9 cellular contexts compared by ENCODE assay signal in genomic region chr2:170715062-170715931, GRCh38. TPM values are rescaled to one million over a fixed set of nuclear protein-coding genes. Genes with fewer than 3 reads are reported as not detected.
DNase-seq lines count a peak whose midpoint lies in the region; ATAC-seq and TF ChIP-seq lines count a peak whose summit lies in the region.
"Had no signal": no experiment of that assay in that cellular context is flagged by ENCODE, and none has a peak within 500 bp of the region (broad histone marks: within the 10 kb centered on the region; RNA-seq: fewer than 3 reads in every experiment).

SP5 (plus strand) TSS chr2:170715337; CDS start chr2:170715513, 176 bp downstream.

- H3K27ac ChIP-seq in CD4-positive, alpha-beta T cell (ENCODE audit: low read depth, low read length): no peak within 1 kb of the TSS

- CTCF ChIA-PET in CD4-positive, alpha-beta T cell (lab: Charles Lee): no interaction called here

- no peak within 1 kb of the TSS for H3K27ac Mint-ChIP-seq in CD4-positive, alpha-beta T cell
- H3K27ac Mint-ChIP-seq in chondrocyte (ENCODE audit: unreplicated experiment): no peak within 1 kb of the TSS
- peak within 1 kb of the TSS; percentile 72 for H3K27ac Mint-ChIP-seq in stimulated activated effector memory CD8-positive, alpha-beta T cell treated with anti-CD3 and anti-CD28 coated beads, Interleukin-12 subunit alpha, Interleukin-12 subunit beta, amount 100 ng/mL, for 72 hours

- H3K4me3 ChIP-seq in kidney epithelial cell (ENCODE audit: low read depth, low read length): peak within 1 kb of the TSS; percentile 30

- H3K4me1 Mint-ChIP-seq in CD4-positive, alpha-beta T cell (ENCODE audit: low read depth): peaks cover 51% of the 10 kb centered on the region
- H3K4me1 Mint-ChIP-seq in chondrocyte (ENCODE audit: low read depth): peaks cover 24% of the 10 kb centered on the region
- peaks cover 20% of the 10 kb centered on the region for H3K4me1 Mint-ChIP-seq in stimulated activated effector memory CD8-positive, alpha-beta T cell treated with anti-CD3 and anti-CD28 coated beads, Interleukin-12 subunit alpha, Interleukin-12 subunit beta, amount 100 ng/mL, for 72 hours

- no peaks in the 10 kb centered on the region for H3K9me3 Mint-ChIP-seq in CD4-positive, alpha-beta T cell
- H3K9me3 Mint-ChIP-seq in chondrocyte (ENCODE audit: low read depth): no peaks in the 10 kb centered on the region
- no peaks in the 10 kb centered on the region for H3K9me3 Mint-ChIP-seq in stimulated activated effector memory CD8-positive, alpha-beta T cell treated with anti-CD3 and anti-CD28 coated beads, Interleukin-12 subunit alpha, Interleukin-12 subunit beta, amount 100 ng/mL, for 72 hours

- peaks cover 92% of the 10 kb centered on the region for H3K27me3 ChIP-seq in CD4-positive, alpha-beta T cell (ENCODE audit: control insufficient read depth, insufficient read depth, low read length)
- peaks cover 71% of the 10 kb centered on the region for H3K27me3 ChIP-seq in kidney epithelial cell (ENCODE audit: control insufficient read depth, insufficient read depth, low read length)

- peaks cover 79% of the 10 kb centered on the region for H3K27me3 Mint-ChIP-seq in CD4-positive, alpha-beta T cell
- peaks cover 69% of the 10 kb centered on the region for H3K27me3 Mint-ChIP-seq in chondrocyte (ENCODE audit: low read depth)

- intact Hi-C loops in CD4-positive, alpha-beta T cell (cut with DNase I, micrococcal nuclease): loop anchor here in 1 of 2 experiments (2.0 to 5.0 kb wide), 2 partner anchors 64 to 208 kb away; no protein-coding TSS in a partner anchor

- H3K36me3 Mint-ChIP-seq in CD4-positive, alpha-beta T cell (ENCODE audit: low read depth): no peaks in the 10 kb centered on the region
- peaks cover 3% of the 10 kb centered on the region for H3K36me3 Mint-ChIP-seq in chondrocyte (ENCODE audit: low read depth)
- peaks cover 8% of the 10 kb centered on the region for H3K36me3 Mint-ChIP-seq in stimulated activated effector memory CD8-positive, alpha-beta T cell treated with anti-CD3 and anti-CD28 coated beads, Interleukin-12 subunit alpha, Interleukin-12 subunit beta, amount 100 ng/mL, for 72 hours

- POLR2A ChIA-PET in CD4-positive, alpha-beta T cell (lab: Charles Lee): interaction anchor here (0.6 to 0.9 kb wide), 3 partner anchors 55 to 345 kb away, joined by 3 to 5 read pairs (median 3); partner anchors contain the start of gene ERICH2

- no peak for TF ChIP-seq CTCF in CD4-positive, alpha-beta T cell (IDR thresholded peaks at IDR 0.05)
- TF ChIP-seq CTCF in chondrocyte (IDR thresholded peaks at IDR 0.05) (peak; percentile 15), kidney epithelial cell (IDR thresholded peaks at IDR 0.05; ENCODE audit: insufficient read depth, low read length, poor library complexity, severe bottlenecking) (no peak)

- no peaks in the 10 kb centered on the region for H3K9me3 ChIP-seq in CD4-positive, alpha-beta T cell (ENCODE audit: control insufficient read depth, low read length)

- H3K36me3 ChIP-seq in kidney epithelial cell (ENCODE audit: control insufficient read depth, insufficient read depth, low read length): no peaks in the 10 kb centered on the region

- peak in 2 of 10 experiments; percentile 18 to 35 for DNase-seq in CD4-positive, alpha-beta T cell
- DNase-seq in HT-29 (ENCODE audit: low spot score): peak; percentile 87
- DNase-seq in SW480 (ENCODE audit: low spot score): peak; percentile 99
- no peak for DNase-seq in chondrocyte (ENCODE audit: low spot score)
- peak; percentile 18 for DNase-seq in kidney epithelial cell (ENCODE audit: low read depth)
- DNase-seq in stimulated activated effector memory CD8-positive, alpha-beta T cell treated with anti-CD3 and anti-CD28 coated beads, Interleukin-12 subunit alpha, Interleukin-12 subunit beta, amount 100 ng/mL, for 72 hours (ENCODE audit: low spot score in 2 of 2): peak in 1 of 2 donors; percentile 72
- no peak for DNase-seq in GOT3 (lab: John Stamatoyannopoulos, UW)

- peak within 1 kb of the TSS; percentile 83 for H3K4me3 Mint-ChIP-seq in CD4-positive, alpha-beta T cell
- peak within 1 kb of the TSS; percentile 60 for H3K4me3 Mint-ChIP-seq in chondrocyte (ENCODE audit: unreplicated experiment)
- peak within 1 kb of the TSS; percentile 74 for H3K4me3 Mint-ChIP-seq in stimulated activated effector memory CD8-positive, alpha-beta T cell treated with anti-CD3 and anti-CD28 coated beads, Interleukin-12 subunit alpha, Interleukin-12 subunit beta, amount 100 ng/mL, for 72 hours

- peak; percentile 54 for ATAC-seq in CD4-positive, alpha-beta T cell (ENCODE audit: poor library complexity)
- peak; percentile 39 for ATAC-seq in stimulated activated effector memory CD8-positive, alpha-beta T cell treated with anti-CD3 and anti-CD28 coated beads, Interleukin-12 subunit alpha, Interleukin-12 subunit beta, amount 100 ng/mL, for 72 hours
- ATAC-seq in GM21515 (IDR thresholded peaks at IDR 0.05; ENCODE audit: unreplicated experiment): no peak

RNA-seq across cellular contexts. Expression of gene SP5, which starts in this region (rescaled TPM):
- not detected for total RNA-seq in CD4-positive, alpha-beta T cell
- 12.8 and 15.1 TPM in 2 replicates for total RNA-seq in HT-29 (2014; rRNA removed; shearing (Covaris generic))
- total RNA-seq in chondrocyte (not detected in 3 replicates), kidney epithelial cell (0.62 TPM in 1 of 2 replicates, not detected in the other)
- total RNA-seq: HT1080 had no signal

Comparison
In these comparisons a context has a peak if more than half of its experiments do, and no peak if none do; other contexts are left out.
1. Peak in ATAC-seq in CD4-positive, alpha-beta T cell; RNA of the gene not detected or under 1 TPM.
2. Peak in DNase-seq and H3K4me3 ChIP-seq in kidney epithelial cell; RNA of the gene not detected or under 1 TPM.
3. DNase-seq: peak in HT-29 (single experiment) and SW480 (single experiment); none in chondrocyte (single experiment) and GOT3 (single experiment).
4. Peak in every context shown above with its lines, with median percentiles within 50 percentile points of each other: H3K4me3 Mint-ChIP-seq.